ENCODE assay signal across 27 cellular contexts in the genomic region with DNA sequence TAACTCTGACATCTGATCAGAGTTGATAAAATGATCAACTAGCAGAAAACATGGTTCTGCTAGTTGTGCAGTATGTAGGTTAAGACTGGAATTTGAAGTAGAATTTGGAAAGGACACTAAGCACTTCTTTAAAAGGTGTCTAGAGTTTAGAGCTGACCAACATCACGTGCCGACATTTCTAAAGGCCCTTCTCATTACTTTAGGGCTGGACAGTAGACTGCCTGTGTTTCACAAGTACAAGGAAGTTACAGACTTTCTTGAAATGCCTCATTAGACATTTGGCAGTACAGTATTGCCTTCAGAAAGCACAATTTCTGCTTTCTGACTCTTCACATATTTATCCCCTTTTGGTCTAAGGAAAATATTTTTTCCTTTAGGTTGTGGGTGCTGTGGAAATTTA.
"Had no signal": no experiment of that assay in that cellular context is flagged by ENCODE, and none has a peak within 500 bp of the region (broad histone marks: within the 10 kb centered on the region; RNA-seq: fewer than 3 reads in every experiment).

No MANE protein-coding gene starts in this region.

- H3K4me3 Mint-ChIP-seq: activated CD8-positive, alpha-beta T cell treated with anti-CD3 and anti-CD28 coated beads for 36 hours; activated naive CD4-positive, alpha-beta T cell treated with anti-CD3 and anti-CD28 coated beads, Interleukin-2, amount 10 ng/mL, durations not matched to agents 7 days and 5 days; activated naive CD8-positive, alpha-beta T cell treated with anti-CD3 and anti-CD28 coated beads for 36 hours; activated T-cell treated with anti-CD3 and anti-CD28 coated beads, Interleukin-2, amount 50 U/mL, for 72 hours had no signal

- H3K27me3 Mint-ChIP-seq: activated CD8-positive, alpha-beta T cell treated with anti-CD3 and anti-CD28 coated beads for 36 hours; activated naive CD4-positive, alpha-beta T cell treated with anti-CD3 and anti-CD28 coated beads, Interleukin-2, amount 10 ng/mL, durations not matched to agents 7 days and 5 days; activated naive CD8-positive, alpha-beta T cell treated with anti-CD3 and anti-CD28 coated beads for 36 hours had no signal

- ATAC-seq: activated CD4-positive, CD25-positive, alpha-beta regulatory T cell treated with anti-CD3 and anti-CD28 coated beads, Interleukin-2, amount 50 U/mL, for 24 hours; activated CD8-positive, alpha-beta T cell treated with anti-CD3 and anti-CD28 coated beads for 36 hours; activated T-cell treated with anti-CD3 and anti-CD28 coated beads, Interleukin-2, amount 50 U/mL, for 72 hours; PC-3 had no signal

- H3K27ac ChIP-seq: adrenal gland had no signal

- H3K36me3 Mint-ChIP-seq: activated naive CD4-positive, alpha-beta T cell treated with anti-CD3 and anti-CD28 coated beads, Interleukin-2, amount 10 ng/mL, durations not matched to agents 7 days and 5 days; activated naive CD8-positive, alpha-beta T cell treated with anti-CD3 and anti-CD28 coated beads for 36 hours had no signal

- H3K9me3 ChIP-seq: adrenal gland had no signal

- DNase-seq: activated CD4-positive, alpha-beta T cell treated with anti-CD3 and anti-CD28 coated beads for 4 hours; activated CD8-positive, alpha-beta memory T cell treated with anti-CD3 and anti-CD28 coated beads, Interleukin-2, amount 50 U/mL, for 4 hours; activated CD8-positive, alpha-beta T cell treated with anti-CD3 and anti-CD28 coated beads for 36 hours; activated gamma-delta T cell treated with Interleukin-2 at 50 U/mL for 16 hours; activated naive CD4-positive, alpha-beta T cell treated with anti-CD3 and anti-CD28 coated beads, Interleukin-2, amount 10 ng/mL, durations not matched to agents 7 days and 5 days; activated naive CD8-positive, alpha-beta T cell treated with anti-CD3 and anti-CD28 coated beads for 36 hours; activated T-cell treated with anti-CD3 and anti-CD28 coated beads, Interleukin-2, amount 50 U/mL, for 72 hours; adrenal gland; aorta; central memory CD4-positive, alpha-beta T cell; IMR-90; KG1; NCI-H1092 treated with DMSO at 0.1 percent for 48 hours; NCI-H1417 treated with DMSO at 0.1 percent for 48 hours; NCI-H1694; NCI-H2029; NCI-H2107; NCI-H2171 treated with DMSO at 0.1 percent for 48 hours; NCI-H345; NCI-H510A; NCI-H526 treated with DMSO at 0.1 percent for 48 hours; NK-92 treated with Interleukin-12 subunit alpha and Interleukin-12 subunit beta, amount 100 ng/mL, for 24 hours; PC-3; SHP77 treated with DMSO at 0.1 percent for 48 hours; T-helper 1 cell had no signal

- H3K4me1 Mint-ChIP-seq: activated naive CD4-positive, alpha-beta T cell treated with anti-CD3 and anti-CD28 coated beads, Interleukin-2, amount 10 ng/mL, durations not matched to agents 7 days and 5 days; activated naive CD8-positive, alpha-beta T cell treated with anti-CD3 and anti-CD28 coated beads for 36 hours had no signal

- H3K9me3 Mint-ChIP-seq: activated CD8-positive, alpha-beta T cell treated with anti-CD3 and anti-CD28 coated beads for 36 hours; activated naive CD4-positive, alpha-beta T cell treated with anti-CD3 and anti-CD28 coated beads, Interleukin-2, amount 10 ng/mL, durations not matched to agents 7 days and 5 days; activated naive CD8-positive, alpha-beta T cell treated with anti-CD3 and anti-CD28 coated beads for 36 hours; activated T-helper 2 cell treated with anti-CD3 and anti-CD28 coated beads, Interferon-gamma antibody, Interleukin-2, Interleukin-4, amounts not matched to agents 10 μg/mL and 5 μg/mL and 100 μg/mL, durations not matched to agents 14 hours and 24 hours and 36 hours had no signal

- H3K4me3 ChIP-seq: adrenal gland had no signal

- H3K27me3 ChIP-seq: adrenal gland had no signal

- H3K36me3 ChIP-seq: adrenal gland had no signal

- H3K27ac Mint-ChIP-seq: activated CD8-positive, alpha-beta T cell treated with anti-CD3 and anti-CD28 coated beads for 36 hours; activated naive CD4-positive, alpha-beta T cell treated with anti-CD3 and anti-CD28 coated beads, Interleukin-2, amount 10 ng/mL, durations not matched to agents 7 days and 5 days; activated naive CD8-positive, alpha-beta T cell treated with anti-CD3 and anti-CD28 coated beads for 36 hours; activated T-cell treated with anti-CD3 and anti-CD28 coated beads, Interleukin-2, amount 50 U/mL, for 72 hours; activated T-helper 2 cell treated with anti-CD3 and anti-CD28 coated beads, Interferon-gamma antibody, Interleukin-2, Interleukin-4, amounts not matched to agents 10 μg/mL and 5 μg/mL and 100 μg/mL, durations not matched to agents 14 hours and 24 hours and 36 hours had no signal
